22 cellular contexts compared by ENCODE assay signal in the genomic region with DNA sequence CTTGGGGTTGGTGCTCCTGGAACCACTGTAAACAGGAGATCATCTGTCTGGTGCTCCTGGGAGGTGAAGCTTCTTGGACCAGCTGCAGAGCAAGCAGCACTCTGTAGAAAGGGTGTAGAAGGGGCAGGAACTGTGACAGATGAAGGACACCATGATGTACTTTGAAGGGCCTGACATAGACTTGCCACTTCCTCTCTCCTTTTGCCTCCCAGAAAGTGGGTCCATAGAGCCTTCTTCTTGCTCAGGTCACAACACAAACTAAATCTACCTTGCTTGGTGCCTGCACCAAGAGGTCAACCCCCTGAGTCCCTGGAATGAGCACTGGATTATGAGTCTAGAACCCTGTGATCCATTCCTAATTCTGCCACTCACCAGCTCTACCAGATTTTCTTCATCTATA.
"Had no signal": no experiment of that assay in that cellular context is flagged by ENCODE, and none has a peak within 500 bp of the region (broad histone marks: within the 10 kb centered on the region; RNA-seq: fewer than 3 reads in every experiment).

No MANE protein-coding gene starts in this region.

- H3K4me3 ChIP-seq: cardiac muscle cell, hepatocyte, left ventricle myocardium inferior, sigmoid colon, upper lobe of left lung had no signal

- H3K27me3 ChIP-seq: cardiac muscle cell, hepatocyte, sigmoid colon, upper lobe of left lung had no signal

- DNase-seq: activated CD4-positive, alpha-beta T cell treated with anti-CD3 and anti-CD28 coated beads for 4 hours; activated CD4-positive, alpha-beta T cell treated with anti-CD3 and anti-CD28 coated beads, Interleukin-2, amount 50 U/mL, for 48 hours; activated CD4-positive, CD25-positive, alpha-beta regulatory T cell; activated CD8-positive, alpha-beta memory T cell treated with anti-CD3 and anti-CD28 coated beads, Interleukin-2, amount 50 U/mL, for 48 hours; activated naive CD4-positive, alpha-beta T cell treated with Interleukin-2 at 50 U/mL for 16 hours; activated naive CD8-positive, alpha-beta T cell treated with anti-CD3 and anti-CD28 coated beads for 36 hours; activated T-cell treated with anti-CD3 and anti-CD28 coated beads, Interleukin-2, amount 50 U/mL, for 48 hours; effector CD4-positive, alpha-beta T cell; glutamatergic neuron; left ventricle myocardium inferior; stimulated activated CD4-positive, alpha-beta T cell treated with anti-CD3 and anti-CD28 coated beads, Interleukin-2, amount 100 ng/mL, for 48 hours; stimulated activated CD8-positive, alpha-beta memory T cell treated with anti-CD3 and anti-CD28 coated beads, Interleukin-4, amount 100 ng/mL, for 48 hours; stimulated activated naive B cell treated with anti-CD40 and anti-IgM and Interleukin-4, amounts not matched to agents 10 μg/mL and 1 μg/mL and 100 μg/mL, for 72 hours; T1000; upper lobe of left lung had no signal

- ATAC-seq: esophagus mucosa; natural killer cell treated with Interleukin-12 subunit alpha and Interleukin-12 subunit beta and Interleukin-15 and Interleukin-18, amount 100 ng/mL, for 72 hours; stimulated activated naive B cell treated with anti-CD40 and anti-IgM and Interleukin-4, amounts not matched to agents 10 μg/mL and 1 μg/mL and 100 μg/mL, for 72 hours had no signal

- H3K27ac Mint-ChIP-seq: activated naive CD8-positive, alpha-beta T cell treated with anti-CD3 and anti-CD28 coated beads for 36 hours; dendritic cell treated with granulocyte-macrophage colony-stimulating factor and Interleukin-4, amounts not matched to agents 40 ng/mL and 50 ng/mL, for 4 days; natural killer cell treated with Interleukin-12 subunit alpha and Interleukin-12 subunit beta and Interleukin-15 and Interleukin-18, amount 100 ng/mL, for 72 hours; stimulated activated naive B cell treated with anti-CD40 and anti-IgM and Interleukin-4, amounts not matched to agents 10 μg/mL and 1 μg/mL and 100 μg/mL, for 72 hours; T-helper 1 cell treated with Interleukin-12 subunit alpha and Interleukin-12 subunit beta and Interleukin-4 antibody, amounts not matched to agents 30 μg/mL and 1 μg/mL, for 36 hours had no signal

- H3K36me3 ChIP-seq: cardiac muscle cell, left ventricle myocardium inferior, sigmoid colon, upper lobe of left lung had no signal

- H3K4me1 ChIP-seq: upper lobe of left lung had no signal

- H3K4me3 Mint-ChIP-seq: activated naive CD8-positive, alpha-beta T cell treated with anti-CD3 and anti-CD28 coated beads for 36 hours; dendritic cell treated with granulocyte-macrophage colony-stimulating factor and Interleukin-4, amounts not matched to agents 40 ng/mL and 50 ng/mL, for 4 days; natural killer cell treated with Interleukin-12 subunit alpha and Interleukin-12 subunit beta and Interleukin-15 and Interleukin-18, amount 100 ng/mL, for 72 hours; stimulated activated naive B cell treated with anti-CD40 and anti-IgM and Interleukin-4, amounts not matched to agents 10 μg/mL and 1 μg/mL and 100 μg/mL, for 72 hours; T-helper 1 cell treated with Interleukin-12 subunit alpha and Interleukin-12 subunit beta and Interleukin-4 antibody, amounts not matched to agents 30 μg/mL and 1 μg/mL, for 36 hours had no signal

- H3K27ac ChIP-seq: cardiac muscle cell, hepatocyte, left ventricle myocardium inferior, upper lobe of left lung had no signal
